15 cellular contexts compared by ENCODE assay signal in genomic region chr1:160813215-160813614, GRCh38. TPM values are rescaled to one million over a fixed set of nuclear protein-coding genes. Genes with fewer than 3 reads are reported as not detected.
DNase-seq lines count a peak whose midpoint lies in the region; ATAC-seq, FAIRE-seq and TF ChIP-seq lines count a peak whose summit lies in the region.
"Had no signal": no experiment of that assay in that cellular context is flagged by ENCODE, and none has a peak within 500 bp of the region (broad histone marks: within the 10 kb centered on the region; RNA-seq: fewer than 3 reads in every experiment).

No MANE protein-coding gene starts in this region.

- TF ChIP-seq CTCF in D721Med (IDR thresholded peaks at IDR 0.05; ENCODE audit: insufficient read depth, missing control alignments) (no peak), upper lobe of left lung (IDR thresholded peaks at IDR 0.05) (no peak)

- H3K27me3 Mint-ChIP-seq in CD8-positive, alpha-beta memory T cell, result no peaks in the 10 kb centered on the region
- H3K27me3 Mint-ChIP-seq in T-helper 17 cell, result no peaks in the 10 kb centered on the region

- peaks cover 61% of the 10 kb centered on the region for H3K36me3 ChIP-seq in CD8-positive, alpha-beta memory T cell (ENCODE audit: insufficient read depth, low read length)
- H3K36me3 ChIP-seq in upper lobe of left lung, result no peaks in the 10 kb centered on the region
- H3K36me3 ChIP-seq: brain microvascular endothelial cell had no signal

- peaks cover 11 to 89% (median 22%) of the 10 kb centered on the region in 3 donors for H3K36me3 Mint-ChIP-seq in CD8-positive, alpha-beta memory T cell
- peaks cover 12% of the 10 kb centered on the region for H3K36me3 Mint-ChIP-seq in T-helper 17 cell (ENCODE audit: low read depth)

- FAIRE-seq in D721Med (lab: Jason Lieb, UNC), result no peak

- H3K4me1 Mint-ChIP-seq in CD8-positive, alpha-beta memory T cell, result peaks cover 49 to 61% (median 57%) of the 10 kb centered on the region in 3 donors
- peaks cover 41% of the 10 kb centered on the region for H3K4me1 Mint-ChIP-seq in T-helper 17 cell

- no peak overlapping the region for H3K27ac ChIP-seq in CD8-positive, alpha-beta memory T cell (ENCODE audit: low read depth, low read length)
- no peak overlapping the region for H3K27ac ChIP-seq in upper lobe of left lung
- H3K27ac ChIP-seq: brain microvascular endothelial cell had no signal

- WGBS in upper lobe of left lung, 2 donors, result 73 to 82% methylated on average over 7 of the region's 7 CpGs

- peak overlapping the region; percentile 13 to 97 (median 84) for H3K27ac Mint-ChIP-seq in CD8-positive, alpha-beta memory T cell
- H3K27ac Mint-ChIP-seq in T-helper 17 cell, result peak overlapping the region; percentile 88

- H3K27me3 ChIP-seq in CD8-positive, alpha-beta memory T cell (ENCODE audit: insufficient read depth, low read length, poor library complexity, severe bottlenecking), result no peaks in the 10 kb centered on the region
- no peaks in the 10 kb centered on the region for H3K27me3 ChIP-seq in upper lobe of left lung
- H3K27me3 ChIP-seq: brain microvascular endothelial cell had no signal

- DNase-seq in CD8-positive, alpha-beta memory T cell, result no peak
- peak; percentile 40 for DNase-seq in H4 (ENCODE audit: low spot score)
- no peak for DNase-seq in T-helper 17 cell
- DNase-seq in kidney tubule cell (ENCODE audit: low spot score), result peak; percentile 80
- DNase-seq in SKM-1 treated with dmso at 0.1 percent for 144 hours (lab: John Stamatoyannopoulos, UW; ENCODE audit: unreplicated experiment), result no peak
- no peak for DNase-seq in D721Med (ENCODE audit: insufficient read length, low spot score)
- DNase-seq in upper lobe of left lung, result no peak
- DNase-seq: brain microvascular endothelial cell, midbrain, NCI-H2171 treated with DMSO at 0.1 percent for 48 hours, substantia nigra, T-helper 9 cell had no signal

- TF ChIP-seq POLR2A in upper lobe of left lung (IDR thresholded peaks at IDR 0.05), result no peak

- no peaks in the 10 kb centered on the region for H3K9me3 Mint-ChIP-seq in CD8-positive, alpha-beta memory T cell

- peak overlapping the region in 2 of 7 donors; percentile 11 to 67 for H3K4me3 Mint-ChIP-seq in CD8-positive, alpha-beta memory T cell
- H3K4me3 Mint-ChIP-seq in T-helper 17 cell, result no peak overlapping the region

- TF ChIP-seq EP300 in upper lobe of left lung (IDR thresholded peaks at IDR 0.05), result no peak

- no peaks in the 10 kb centered on the region for H3K9me3 ChIP-seq in CD8-positive, alpha-beta memory T cell (ENCODE audit: low read length)
- H3K9me3 ChIP-seq in T-helper 17 cell (ENCODE audit: control insufficient read depth, low read length, poor library complexity, severe bottlenecking) (no peaks in the 10 kb centered on the region), upper lobe of left lung (no peaks in the 10 kb centered on the region)

- no peak overlapping the region for H3K4me3 ChIP-seq in CD8-positive, alpha-beta memory T cell (ENCODE audit: low read length)
- no peak overlapping the region for H3K4me3 ChIP-seq in upper lobe of left lung

- H3K4me1 ChIP-seq in CD8-positive, alpha-beta memory T cell (ENCODE audit: insufficient read depth, low read length), result peaks cover 15% of the 10 kb centered on the region
- no peaks in the 10 kb centered on the region for H3K4me1 ChIP-seq in upper lobe of left lung

- POLR2A ChIA-PET in CD8-positive, alpha-beta memory T cell (lab: Charles Lee), result interaction anchor here (2.1 kb wide), 1 partner anchor 16 kb away, joined by 5 read pairs; no protein-coding TSS in a partner anchor

- CTCF ChIA-PET in CD8-positive, alpha-beta memory T cell (lab: Charles Lee), result interaction anchor here (2.1 kb wide), 1 partner anchor 138 kb away, joined by 7 read pairs; no protein-coding TSS in a partner anchor

- ATAC-seq in T-helper 17 cell (peak; percentile 49), HG03139 (IDR thresholded peaks at IDR 0.05; ENCODE audit: unreplicated experiment) (no peak), upper lobe of left lung (ENCODE audit: low FRiP score in 2 of 2) (no peak)

RNA-seq across cellular contexts. Expression of gene LY9, which starts 17.2 kb away (rescaled TPM):
- total RNA-seq in CD8-positive, alpha-beta memory T cell, result 10 to 100 TPM; 16.4 to 16.5 TPM
- polyA plus RNA-seq in CD8-positive, alpha-beta memory T cell, result 206 TPM
- total RNA-seq in H4 (2014; rRNA removed; shearing (Covaris generic)), result not detected in 2 replicates
- total RNA-seq in T-helper 17 cell (100 to 1,000 TPM in 1 of 2 donors, 10 to 100 TPM in 1; 96.6 to 124 TPM), upper lobe of left lung (1 to 10 TPM in 5 of 6 donors, under 1 TPM in 1; 0.78 to 6.7 (median 2.3) TPM)
- total RNA-seq: LHCN-M2, pulmonary artery endothelial cell had no signal

RNA-seq across cellular contexts. Expression of gene CD244, which starts 49.5 kb away (rescaled TPM):
- 1 to 10 TPM; 1.8 to 1.9 TPM for total RNA-seq in CD8-positive, alpha-beta memory T cell
- polyA plus RNA-seq in CD8-positive, alpha-beta memory T cell, result 40.7 TPM
- total RNA-seq in H4 (2014; rRNA removed; shearing (Covaris generic)), result not detected in 2 replicates
- total RNA-seq in T-helper 17 cell (1 to 10 TPM in 1 of 2 donors, under 1 TPM in 1; 0.73 to 1.4 TPM), upper lobe of left lung (1 to 10 TPM in 5 of 6 donors, under 1 TPM in 1; 0.78 to 4.1 (median 2.0) TPM)
- total RNA-seq: LHCN-M2, pulmonary artery endothelial cell had no signal

Comparison
In these comparisons a context has a peak if more than half of its experiments do, and no peak if none do; other contexts are left out.
1. DNase-seq: peak in H4 (single experiment) and kidney tubule cell (single experiment); none in CD8-positive, alpha-beta memory T cell (0 of 5), T-helper 17 cell (0 of 3), SKM-1 treated with dmso at 0.1 percent for 144 hours (single experiment), D721Med (single experiment) and upper lobe of left lung (0 of 2).
2. RNA of gene LY9, which starts 17.2 kb away (total RNA-seq): 96.6 to 124 TPM in T-helper 17 cell; 16.4 to 16.5 TPM in CD8-positive, alpha-beta memory T cell, 0.78 to 6.7 TPM in upper lobe of left lung and not detected in H4; every median in the first group is over 4 times any median in the second.